21 cellular contexts compared by ENCODE assay signal in genomic region chr15:94042163-94042954, GRCh38.
DNase-seq lines count a peak whose midpoint lies in the region; ATAC-seq and TF ChIP-seq lines count a peak whose summit lies in the region.
"Had no signal": no experiment of that assay in that cellular context is flagged by ENCODE, and none has a peak within 500 bp of the region (broad histone marks: within the 10 kb centered on the region; RNA-seq: fewer than 3 reads in every experiment).

No MANE protein-coding gene starts in this region.

- POLR2A ChIA-PET in AG04450 (lab: Yijun Ruan, JAX), result no interaction called here

- peaks cover 1% of the 10 kb centered on the region; the same call in 1 of the 2 replicates for H3K27me3 Mint-ChIP-seq in HFFc6 (ENCODE audit: insufficient read depth)
- H3K27me3 Mint-ChIP-seq: activated T-helper 17 cell treated with anti-CD3 and anti-CD28 coated beads, Interleukin-2, amount 50 U/mL, for 72 hours had no signal

- H3K27ac ChIP-seq in AG04450 (ENCODE audit: low read depth, low read length), result no peak overlapping the region
- H3K27ac ChIP-seq: foreskin keratinocyte, ovary, upper lobe of left lung had no signal

- CTCF ChIA-PET in AG04450 (lab: Charles Lee), result interaction anchor here (1.0 to 1.4 kb wide), 3 partner anchors 46 to 78 kb away, joined by 3 to 4 read pairs (median 4); no protein-coding TSS in a partner anchor

- in situ Hi-C loops in astrocyte of the spinal cord (cut with HindIII; ENCODE audit: low sequenced_read_pairs), result no loop called here

- TF ChIP-seq CTCF in AG04450 (IDR thresholded peaks at IDR 0.05; ENCODE audit: low read depth, low read length), result no peak
- no peak for TF ChIP-seq CTCF in HFFc6 (IDR thresholded peaks at IDR 0.05)
- TF ChIP-seq CTCF in astrocyte of the spinal cord (IDR thresholded peaks at IDR 0.05; ENCODE audit: low read depth, low read length), result no peak

- H3K9me3 Mint-ChIP-seq in HFFc6, result peaks cover 4% of the 10 kb centered on the region; the same call in 1 of the 2 replicates

- peak; percentile 23 for DNase-seq in AG04450 (ENCODE audit: low read depth, low spot score)
- peak; percentile 57 for DNase-seq in HFFc6
- peak; percentile 84 for DNase-seq in astrocyte of the spinal cord (ENCODE audit: low read depth, low spot score)
- DNase-seq in iris pigment epithelial cell (ENCODE audit: low read depth), result peak; percentile 34
- no peak for DNase-seq in dedifferentiated amniotic fluid mesenchymal stem cell (ENCODE audit: extremely low spot score)
- DNase-seq: activated CD4-positive, alpha-beta T cell treated with anti-CD3 and anti-CD28 coated beads for 36 hours; activated CD8-positive, alpha-beta memory T cell treated with anti-CD3 and anti-CD28 coated beads, Interleukin-2, amount 10 ng/mL, durations not matched to agents 7 days and 5 days; CD4-positive, alpha-beta memory T cell; DMS79 treated with DMSO at 0.1 percent for 48 hours; foreskin keratinocyte; NCI-H1436; ovary; stimulated activated naive CD4-positive, alpha-beta T cell treated with Interleukin-2 at 50 U/mL for 16 hours; upper lobe of left lung had no signal

- no peaks in the 10 kb centered on the region for H3K27me3 ChIP-seq in AG04450 (ENCODE audit: control insufficient read depth, insufficient read depth, low read length)
- H3K27me3 ChIP-seq: ovary, upper lobe of left lung had no signal

- peak overlapping the region; percentile 78 for H3K27ac Mint-ChIP-seq in HFFc6
- H3K27ac Mint-ChIP-seq: activated CD4-positive, alpha-beta T cell treated with anti-CD3 and anti-CD28 coated beads for 36 hours; activated CD8-positive, alpha-beta memory T cell treated with anti-CD3 and anti-CD28 coated beads, Interleukin-2, amount 10 ng/mL, durations not matched to agents 7 days and 5 days; activated T-helper 17 cell treated with anti-CD3 and anti-CD28 coated beads, Interleukin-2, amount 50 U/mL, for 72 hours; CD4-positive, alpha-beta memory T cell had no signal

- H3K4me1 Mint-ChIP-seq in HFFc6 (ENCODE audit: low read depth), result peaks cover 30% of the 10 kb centered on the region
- H3K4me1 Mint-ChIP-seq: activated CD4-positive, alpha-beta T cell treated with anti-CD3 and anti-CD28 coated beads for 36 hours; activated CD8-positive, alpha-beta memory T cell treated with anti-CD3 and anti-CD28 coated beads, Interleukin-2, amount 10 ng/mL, durations not matched to agents 7 days and 5 days; activated T-helper 17 cell treated with anti-CD3 and anti-CD28 coated beads, Interleukin-2, amount 50 U/mL, for 72 hours; CD4-positive, alpha-beta memory T cell had no signal

- H3K4me3 Mint-ChIP-seq in HFFc6, result no peak overlapping the region
- H3K4me3 Mint-ChIP-seq: activated CD4-positive, alpha-beta T cell treated with anti-CD3 and anti-CD28 coated beads for 36 hours; activated CD8-positive, alpha-beta memory T cell treated with anti-CD3 and anti-CD28 coated beads, Interleukin-2, amount 10 ng/mL, durations not matched to agents 7 days and 5 days; activated T-helper 17 cell treated with anti-CD3 and anti-CD28 coated beads, Interleukin-2, amount 50 U/mL, for 72 hours; CD4-positive, alpha-beta memory T cell had no signal

- no peak for ATAC-seq in GM19324 (IDR thresholded peaks at IDR 0.05; ENCODE audit: low FRiP score, unreplicated experiment)
- no peak for ATAC-seq in HG02759 (IDR thresholded peaks at IDR 0.05; ENCODE audit: unreplicated experiment)
- ATAC-seq in GM21737 (IDR thresholded peaks at IDR 0.05; ENCODE audit: unreplicated experiment), result no peak
- ATAC-seq: activated CD4-positive, alpha-beta T cell treated with anti-CD3 and anti-CD28 coated beads for 36 hours; activated CD8-positive, alpha-beta memory T cell treated with anti-CD3 and anti-CD28 coated beads, Interleukin-2, amount 10 ng/mL, durations not matched to agents 7 days and 5 days; activated T-helper 17 cell treated with anti-CD3 and anti-CD28 coated beads, Interleukin-2, amount 50 U/mL, for 72 hours; foreskin keratinocyte; HCT116; Panc1; sciatic nerve had no signal

- H3K36me3 Mint-ChIP-seq in HFFc6 (ENCODE audit: low read depth), result no peaks in the 10 kb centered on the region; the same call in 1 of the 2 replicates
- H3K36me3 Mint-ChIP-seq: activated CD8-positive, alpha-beta memory T cell treated with anti-CD3 and anti-CD28 coated beads, Interleukin-2, amount 10 ng/mL, durations not matched to agents 7 days and 5 days; CD4-positive, alpha-beta memory T cell had no signal

- H3K9me3 ChIP-seq in AG04450 (ENCODE audit: control insufficient read depth, insufficient read depth, low read length), result no peaks in the 10 kb centered on the region
- H3K9me3 ChIP-seq: ovary, upper lobe of left lung had no signal

- no peak overlapping the region for H3K4me3 ChIP-seq in AG04450 (ENCODE audit: low read depth, low read length)
- no peak overlapping the region for H3K4me3 ChIP-seq in astrocyte of the spinal cord (ENCODE audit: low read depth, low read length)
- H3K4me3 ChIP-seq: ovary, upper lobe of left lung had no signal
